ENCODE assay signal across 1 cellular context in the genomic region with DNA sequence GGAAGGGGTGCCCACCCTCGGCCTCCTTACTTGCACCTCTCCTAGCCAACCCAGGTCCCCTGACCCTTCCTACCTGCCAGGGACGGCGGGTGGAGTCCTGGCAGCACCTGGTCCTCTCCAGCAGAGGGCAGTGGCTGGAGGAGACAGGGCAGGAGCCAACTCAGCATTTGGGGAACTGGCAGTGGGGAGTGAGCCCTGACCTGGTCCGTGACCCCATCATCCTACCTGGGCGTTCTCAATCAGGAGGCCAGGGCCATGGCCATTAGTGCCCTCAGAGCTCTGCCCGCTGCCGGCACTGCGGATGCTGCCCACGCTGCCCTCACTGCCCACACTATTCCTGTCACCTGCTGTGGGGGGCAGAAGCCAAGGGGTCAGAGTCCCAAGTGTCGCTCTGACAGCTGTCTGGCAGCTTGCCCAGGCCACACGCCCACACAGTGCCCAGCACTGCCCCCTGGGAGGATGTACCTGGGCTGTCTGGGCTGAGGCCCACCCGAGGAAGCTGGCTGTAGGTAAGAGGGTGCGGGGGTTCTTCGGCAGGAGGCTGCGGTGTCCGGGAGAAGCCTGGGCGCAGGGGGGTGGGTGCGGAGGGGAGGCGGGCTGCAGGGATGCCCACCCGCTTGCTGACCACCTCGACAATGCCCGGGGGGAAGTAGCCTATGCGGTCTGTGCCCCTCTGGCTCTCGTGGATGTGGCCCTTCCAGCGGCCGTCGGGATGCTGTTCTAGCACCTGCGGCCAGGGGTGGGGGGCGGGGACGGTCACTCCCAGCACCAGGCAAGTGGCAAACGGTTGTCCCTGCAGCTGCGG.
TF ChIP-seq lines count a peak whose summit lies in the region.

No MANE protein-coding gene starts in this region.

TF ChIP-seq in HepG2, 621 proteins besides CTCF, POLR2A, EP300 and RAD21 (continues in another document):
- no peak for TF ChIP-seq SOX5 (CRISPR knock-in tag; IDR thresholded peaks at IDR 0.05; ENCODE audit: borderline replicate concordance)
- TF ChIP-seq, protein P1, sequence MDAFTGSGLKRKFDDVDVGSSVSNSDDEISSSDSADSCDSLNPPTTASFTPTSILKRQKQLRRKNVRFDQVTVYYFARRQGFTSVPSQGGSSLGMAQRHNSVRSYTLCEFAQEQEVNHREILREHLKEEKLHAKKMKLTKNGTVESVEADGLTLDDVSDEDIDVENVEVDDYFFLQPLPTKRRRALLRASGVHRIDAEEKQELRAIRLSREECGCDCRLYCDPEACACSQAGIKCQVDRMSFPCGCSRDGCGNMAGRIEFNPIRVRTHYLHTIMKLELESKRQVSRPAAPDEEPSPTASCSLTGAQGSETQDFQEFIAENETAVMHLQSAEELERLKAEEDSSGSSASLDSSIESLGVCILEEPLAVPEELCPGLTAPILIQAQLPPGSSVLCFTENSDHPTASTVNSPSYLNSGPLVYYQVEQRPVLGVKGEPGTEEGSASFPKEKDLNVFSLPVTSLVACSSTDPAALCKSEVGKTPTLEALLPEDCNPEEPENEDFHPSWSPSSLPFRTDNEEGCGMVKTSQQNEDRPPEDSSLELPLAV (CRISPR knock-in tag; conservative IDR thresholded peaks at IDR 0.05; ENCODE audit: low read depth), result no peak
- TF ChIP-seq POGK (CRISPR knock-in tag; conservative IDR thresholded peaks at IDR 0.05), result 0 out of 2 replicates have a peak, but pooled peaks have one; percentile 16
- TF ChIP-seq STAG1 (CRISPR knock-in tag; IDR thresholded peaks at IDR 0.05), result peak; percentile 80
- 0 out of 2 replicates have a peak, but pooled peaks have one; percentile 46 for TF ChIP-seq ZNF296 (CRISPR knock-in tag; conservative IDR thresholded peaks at IDR 0.05)
- TF ChIP-seq, protein P2, sequence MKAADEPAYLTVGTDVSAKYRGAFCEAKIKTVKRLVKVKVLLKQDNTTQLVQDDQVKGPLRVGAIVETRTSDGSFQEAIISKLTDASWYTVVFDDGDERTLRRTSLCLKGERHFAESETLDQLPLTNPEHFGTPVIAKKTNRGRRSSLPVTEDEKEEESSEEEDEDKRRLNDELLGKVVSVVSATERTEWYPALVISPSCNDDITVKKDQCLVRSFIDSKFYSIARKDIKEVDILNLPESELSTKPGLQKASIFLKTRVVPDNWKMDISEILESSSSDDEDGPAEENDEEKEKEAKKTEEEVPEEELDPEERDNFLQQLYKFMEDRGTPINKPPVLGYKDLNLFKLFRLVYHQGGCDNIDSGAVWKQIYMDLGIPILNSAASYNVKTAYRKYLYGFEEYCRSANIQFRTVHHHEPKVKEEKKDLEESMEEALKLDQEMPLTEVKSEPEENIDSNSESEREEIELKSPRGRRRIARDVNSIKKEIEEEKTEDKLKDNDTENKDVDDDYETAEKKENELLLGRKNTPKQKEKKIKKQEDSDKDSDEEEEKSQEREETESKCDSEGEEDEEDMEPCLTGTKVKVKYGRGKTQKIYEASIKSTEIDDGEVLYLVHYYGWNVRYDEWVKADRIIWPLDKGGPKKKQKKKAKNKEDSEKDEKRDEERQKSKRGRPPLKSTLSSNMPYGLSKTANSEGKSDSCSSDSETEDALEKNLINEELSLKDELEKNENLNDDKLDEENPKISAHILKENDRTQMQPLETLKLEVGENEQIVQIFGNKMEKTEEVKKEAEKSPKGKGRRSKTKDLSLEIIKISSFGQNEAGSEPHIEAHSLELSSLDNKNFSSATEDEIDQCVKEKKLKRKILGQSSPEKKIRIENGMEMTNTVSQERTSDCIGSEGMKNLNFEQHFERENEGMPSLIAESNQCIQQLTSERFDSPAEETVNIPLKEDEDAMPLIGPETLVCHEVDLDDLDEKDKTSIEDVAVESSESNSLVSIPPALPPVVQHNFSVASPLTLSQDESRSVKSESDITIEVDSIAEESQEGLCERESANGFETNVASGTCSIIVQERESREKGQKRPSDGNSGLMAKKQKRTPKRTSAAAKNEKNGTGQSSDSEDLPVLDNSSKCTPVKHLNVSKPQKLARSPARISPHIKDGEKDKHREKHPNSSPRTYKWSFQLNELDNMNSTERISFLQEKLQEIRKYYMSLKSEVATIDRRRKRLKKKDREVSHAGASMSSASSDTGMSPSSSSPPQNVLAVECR (CRISPR knock-in tag; IDR thresholded peaks at IDR 0.05; ENCODE audit: borderline replicate concordance), result peak; percentile 70
- TF ChIP-seq, protein P3, sequence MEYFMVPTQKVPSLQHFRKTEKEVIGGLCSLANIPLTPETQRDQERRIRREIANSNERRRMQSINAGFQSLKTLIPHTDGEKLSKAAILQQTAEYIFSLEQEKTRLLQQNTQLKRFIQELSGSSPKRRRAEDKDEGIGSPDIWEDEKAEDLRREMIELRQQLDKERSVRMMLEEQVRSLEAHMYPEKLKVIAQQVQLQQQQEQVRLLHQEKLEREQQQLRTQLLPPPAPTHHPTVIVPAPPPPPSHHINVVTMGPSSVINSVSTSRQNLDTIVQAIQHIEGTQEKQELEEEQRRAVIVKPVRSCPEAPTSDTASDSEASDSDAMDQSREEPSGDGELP (IDR thresholded peaks at IDR 0.05; ENCODE audit: borderline replicate concordance, low read depth), result peak; percentile 74; the same call in 1 of the 2 replicates
- peak; percentile 46; the same call in 1 of the 2 replicates for TF ChIP-seq REPIN1 (CRISPR knock-in tag; IDR thresholded peaks at IDR 0.05; ENCODE audit: borderline replicate concordance, low read depth)
- TF ChIP-seq ZNF569 (CRISPR knock-in tag; IDR thresholded peaks at IDR 0.05; ENCODE audit: borderline replicate concordance), result no peak
- no peak for TF ChIP-seq ZNF136 (CRISPR knock-in tag; IDR thresholded peaks at IDR 0.05; ENCODE audit: low read depth)
- TF ChIP-seq XRCC5 (optimal IDR thresholded peaks at IDR 0.05; ENCODE audit: low read length), result peak; percentile 90
- TF ChIP-seq ZBTB43 (CRISPR knock-in tag; conservative IDR thresholded peaks at IDR 0.05), result no peak
- no peak for TF ChIP-seq ZNF558 (CRISPR knock-in tag; IDR thresholded peaks at IDR 0.05; ENCODE audit: borderline replicate concordance)
- TF ChIP-seq RBAK (CRISPR knock-in tag; IDR thresholded peaks at IDR 0.05), result no peak
- no peak for TF ChIP-seq DPF2 (CRISPR knock-in tag; IDR thresholded peaks at IDR 0.05; ENCODE audit: borderline replicate concordance, low read depth)
- no peak for TF ChIP-seq SYNCRIP (IDR thresholded peaks at IDR 0.05; ENCODE audit: insufficient read depth, low read depth, low read length)
- TF ChIP-seq TSC22D2 (CRISPR knock-in tag; IDR thresholded peaks at IDR 0.05; ENCODE audit: borderline replicate concordance), result no peak
- TF ChIP-seq IRF2 (CRISPR knock-in tag; IDR thresholded peaks at IDR 0.05), result no peak
- TF ChIP-seq SMC3 (IDR thresholded peaks at IDR 0.05; ENCODE audit: low read length), result peak; percentile 56; the same call in 1 of the 2 replicates
- TF ChIP-seq ELF4 (CRISPR knock-in tag; IDR thresholded peaks at IDR 0.05; ENCODE audit: borderline replicate concordance), result no peak
- TF ChIP-seq NR1H2 (CRISPR knock-in tag; IDR thresholded peaks at IDR 0.05; ENCODE audit: borderline replicate concordance, low read depth), result no peak
- TF ChIP-seq HHEX (CRISPR knock-in tag; IDR thresholded peaks at IDR 0.05), result no peak
- 0 out of 2 replicates have a peak, but pooled peaks have one; percentile 33 for TF ChIP-seq SKIL (CRISPR knock-in tag; IDR thresholded peaks at IDR 0.05; ENCODE audit: borderline replicate concordance)
- no peak for TF ChIP-seq SRSF9 (IDR thresholded peaks at IDR 0.05; ENCODE audit: borderline replicate concordance, insufficient read depth, low read depth, low read length, poor library complexity, severe bottlenecking)
- TF ChIP-seq MEIS1 (CRISPR knock-in tag; IDR thresholded peaks at IDR 0.05; ENCODE audit: borderline replicate concordance), result no peak; the same call in 1 of the 2 replicates
- no peak for TF ChIP-seq HMG20A (CRISPR knock-in tag; IDR thresholded peaks at IDR 0.05; ENCODE audit: borderline replicate concordance)
- no peak for TF ChIP-seq ELK4 (CRISPR knock-in tag; IDR thresholded peaks at IDR 0.05; ENCODE audit: borderline replicate concordance)
- no peak for TF ChIP-seq CBFB (CRISPR knock-in tag; IDR thresholded peaks at IDR 0.05)
- peak; percentile 20; the same call in 1 of the 2 replicates for TF ChIP-seq GATAD2A (CRISPR knock-in tag; IDR thresholded peaks at IDR 0.05)
- TF ChIP-seq, protein P4, sequence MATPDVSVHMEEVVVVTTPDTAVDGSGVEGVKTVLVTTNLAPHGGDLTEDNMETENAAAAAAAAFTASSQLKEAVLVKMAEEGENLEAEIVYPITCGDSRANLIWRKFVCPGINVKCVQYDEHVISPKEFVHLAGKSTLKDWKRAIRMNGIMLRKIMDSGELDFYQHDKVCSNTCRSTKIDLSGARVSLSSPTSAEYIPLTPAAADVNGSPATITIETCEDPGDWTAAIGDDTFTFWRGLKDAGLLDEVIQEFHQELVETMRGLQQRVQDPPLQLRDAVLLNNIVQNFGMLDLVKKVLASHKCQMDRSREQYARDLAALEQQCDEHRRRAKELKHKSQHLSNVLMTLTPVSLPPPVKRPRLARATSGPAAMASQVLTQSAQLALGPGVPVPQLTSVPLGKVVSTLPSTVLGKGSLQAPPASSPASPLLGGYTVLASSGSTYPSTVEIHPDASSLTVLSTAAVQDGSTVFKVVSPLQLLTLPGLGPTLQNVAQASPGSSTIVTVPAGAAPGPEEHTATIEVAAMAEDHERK (CRISPR knock-in tag; IDR thresholded peaks at IDR 0.05; ENCODE audit: low read depth), result no peak
- TF ChIP-seq EHMT2 (IDR thresholded peaks at IDR 0.05; ENCODE audit: borderline replicate concordance, low read depth, low read length), result no peak
- no peak for TF ChIP-seq LRRFIP1 (CRISPR knock-in tag; conservative IDR thresholded peaks at IDR 0.05)
- TF ChIP-seq ZNF550 (CRISPR knock-in tag; IDR thresholded peaks at IDR 0.05; ENCODE audit: borderline replicate concordance), result no peak
- TF ChIP-seq ZFP37 (CRISPR knock-in tag; IDR thresholded peaks at IDR 0.05; ENCODE audit: borderline replicate concordance), result no peak
- no peak for TF ChIP-seq ZMYM2 (CRISPR knock-in tag; IDR thresholded peaks at IDR 0.05)
- no peak for TF ChIP-seq ZNF619 (CRISPR knock-in tag; IDR thresholded peaks at IDR 0.05)
